ENCODE assay signal across 1 cellular context in the genomic region with DNA sequence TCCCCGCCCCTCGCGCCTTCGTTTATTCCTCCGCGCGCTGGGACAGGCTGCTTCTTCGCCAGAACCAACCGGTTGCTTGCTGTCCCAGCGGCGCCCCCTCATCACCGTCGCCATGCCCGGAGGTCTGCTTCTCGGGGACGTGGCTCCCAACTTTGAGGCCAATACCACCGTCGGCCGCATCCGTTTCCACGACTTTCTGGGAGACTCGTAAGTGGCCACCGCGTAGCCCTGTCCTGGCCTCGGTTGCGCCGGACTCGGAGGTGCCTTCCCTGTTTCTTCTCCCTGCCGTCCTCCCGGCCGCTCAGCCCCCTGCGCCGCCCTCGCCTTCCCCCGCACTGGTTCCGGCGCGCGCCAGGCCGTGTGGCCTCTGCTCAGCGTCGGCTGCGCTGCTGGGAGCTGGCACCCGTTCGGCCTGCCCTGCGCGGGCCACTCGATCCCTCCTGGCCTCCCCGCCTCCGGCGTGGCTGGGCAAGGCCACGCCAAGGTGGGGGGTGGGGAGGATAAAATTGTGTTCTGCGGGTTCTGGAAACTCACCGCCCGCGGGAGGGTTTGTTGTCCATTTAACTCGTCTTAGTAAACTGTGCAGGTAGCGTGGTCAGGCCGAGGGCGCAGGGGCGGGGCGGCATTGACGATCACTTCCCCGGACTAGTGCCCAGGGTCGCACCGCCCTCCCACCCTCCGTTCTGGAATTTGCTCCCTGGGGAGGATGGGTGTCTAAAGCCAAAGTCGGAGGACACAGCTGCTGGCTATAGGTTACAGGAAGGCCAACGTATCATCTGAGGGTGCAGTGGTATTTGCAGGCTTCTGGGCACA.
TF ChIP-seq lines count a peak whose summit lies in the region.

A gene with protein sequence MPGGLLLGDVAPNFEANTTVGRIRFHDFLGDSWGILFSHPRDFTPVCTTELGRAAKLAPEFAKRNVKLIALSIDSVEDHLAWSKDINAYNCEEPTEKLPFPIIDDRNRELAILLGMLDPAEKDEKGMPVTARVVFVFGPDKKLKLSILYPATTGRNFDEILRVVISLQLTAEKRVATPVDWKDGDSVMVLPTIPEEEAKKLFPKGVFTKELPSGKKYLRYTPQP (plus strand): TSS at position 50 of the 813 bp plus-strand sequence. CDS start 63 bp downstream, at position 113.

TF ChIP-seq in HEK293, 187 proteins besides CTCF, POLR2A, EP300 and RAD21 (continued from another document and continues in another):
- TF ChIP-seq, protein P1, sequence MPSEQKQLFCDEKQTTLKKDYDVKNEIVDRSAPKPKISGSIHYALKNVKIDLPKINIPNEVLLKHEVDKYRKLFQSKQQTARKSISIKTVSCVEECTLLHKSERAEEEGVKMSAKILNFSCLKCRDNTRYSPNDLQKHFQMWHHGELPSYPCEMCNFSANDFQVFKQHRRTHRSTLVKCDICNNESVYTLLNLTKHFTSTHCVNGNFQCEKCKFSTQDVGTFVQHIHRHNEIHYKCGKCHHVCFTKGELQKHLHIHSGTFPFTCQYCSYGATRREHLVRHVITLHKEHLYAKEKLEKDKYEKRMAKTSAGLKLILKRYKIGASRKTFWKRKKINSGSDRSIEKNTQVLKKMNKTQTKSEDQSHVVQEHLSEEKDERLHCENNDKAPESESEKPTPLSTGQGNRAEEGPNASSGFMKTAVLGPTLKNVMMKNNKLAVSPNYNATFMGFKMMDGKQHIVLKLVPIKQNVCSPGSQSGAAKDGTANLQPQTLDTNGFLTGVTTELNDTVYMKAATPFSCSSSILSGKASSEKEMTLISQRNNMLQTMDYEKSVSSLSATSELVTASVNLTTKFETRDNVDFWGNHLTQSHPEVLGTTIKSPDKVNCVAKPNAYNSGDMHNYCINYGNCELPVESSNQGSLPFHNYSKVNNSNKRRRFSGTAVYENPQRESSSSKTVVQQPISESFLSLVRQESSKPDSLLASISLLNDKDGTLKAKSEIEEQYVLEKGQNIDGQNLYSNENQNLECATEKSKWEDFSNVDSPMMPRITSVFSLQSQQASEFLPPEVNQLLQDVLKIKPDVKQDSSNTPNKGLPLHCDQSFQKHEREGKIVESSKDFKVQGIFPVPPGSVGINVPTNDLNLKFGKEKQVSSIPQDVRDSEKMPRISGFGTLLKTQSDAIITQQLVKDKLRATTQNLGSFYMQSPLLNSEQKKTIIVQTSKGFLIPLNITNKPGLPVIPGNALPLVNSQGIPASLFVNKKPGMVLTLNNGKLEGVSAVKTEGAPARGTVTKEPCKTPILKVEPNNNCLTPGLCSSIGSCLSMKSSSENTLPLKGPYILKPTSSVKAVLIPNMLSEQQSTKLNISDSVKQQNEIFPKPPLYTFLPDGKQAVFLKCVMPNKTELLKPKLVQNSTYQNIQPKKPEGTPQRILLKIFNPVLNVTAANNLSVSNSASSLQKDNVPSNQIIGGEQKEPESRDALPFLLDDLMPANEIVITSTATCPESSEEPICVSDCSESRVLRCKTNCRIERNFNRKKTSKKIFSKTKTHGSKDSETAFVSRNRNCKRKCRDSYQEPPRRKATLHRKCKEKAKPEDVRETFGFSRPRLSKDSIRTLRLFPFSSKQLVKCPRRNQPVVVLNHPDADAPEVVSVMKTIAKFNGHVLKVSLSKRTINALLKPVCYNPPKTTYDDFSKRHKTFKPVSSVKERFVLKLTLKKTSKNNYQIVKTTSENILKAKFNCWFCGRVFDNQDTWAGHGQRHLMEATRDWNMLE (tag by site-specific recombination; conservative IDR thresholded peaks at IDR 0.05; ENCODE audit: low read depth), result 0 out of 2 replicates have a peak, but pooled peaks have one; percentile 8
- TF ChIP-seq ZFHX2 (tag by site-specific recombination; conservative IDR thresholded peaks at IDR 0.05) (peak; percentile 96), ZFP37 (tag by site-specific recombination; IDR thresholded peaks at IDR 0.05) (peak; percentile 94; the same call in 1 of the 2 replicates), KLF16 (tag by site-specific recombination; IDR thresholded peaks at IDR 0.05) (peak; percentile 85), PRDM6 (tag by site-specific recombination; IDR thresholded peaks at IDR 0.05) (no peak), ZNF585B (tag by site-specific recombination; IDR thresholded peaks at IDR 0.05) (peak; percentile 25; the same call in 1 of the 2 replicates), ZNF707 (tag by site-specific recombination; IDR thresholded peaks at IDR 0.05) (no peak), ZIC2 (tag by site-specific recombination; IDR thresholded peaks at IDR 0.05) (peak; percentile 19; the same call in 1 of the 2 replicates), ZNF610 (tag by site-specific recombination; IDR thresholded peaks at IDR 0.05; ENCODE audit: borderline replicate concordance) (0 out of 2 replicates have a peak, but pooled peaks have one; percentile 42), ZNF791 (tag by site-specific recombination; IDR thresholded peaks at IDR 0.05) (no peak), SCRT2 (tag by site-specific recombination; IDR thresholded peaks at IDR 0.05) (peak; percentile 97), ZNF629 (tag by site-specific recombination; IDR thresholded peaks at IDR 0.05) (0 out of 2 replicates have a peak, but pooled peaks have one; percentile 30), SP2 (tag by site-specific recombination; IDR thresholded peaks at IDR 0.05) (peak; percentile 49), ZNF211 (tag by site-specific recombination; IDR thresholded peaks at IDR 0.05; ENCODE audit: low read depth) (no peak), ZNF660 (tag by site-specific recombination; IDR thresholded peaks at IDR 0.05) (no peak), ZNF501 (tag by site-specific recombination; IDR thresholded peaks at IDR 0.05) (peak; percentile 66), YY2 (tag by site-specific recombination; IDR thresholded peaks at IDR 0.05) (0 out of 2 replicates have a peak, but pooled peaks have one; percentile 52), ZFP69B (tag by site-specific recombination; IDR thresholded peaks at IDR 0.05) (peak; percentile 17; the same call in 1 of the 2 replicates), YY1 (tag by site-specific recombination; IDR thresholded peaks at IDR 0.05) (peak; percentile 60; the same call in 1 of the 2 replicates), ZNF513 (tag by site-specific recombination; IDR thresholded peaks at IDR 0.05) (no peak), PATZ1 (tag by site-specific recombination; IDR thresholded peaks at IDR 0.05) (peak; percentile 82), BCL11B (tag by site-specific recombination; IDR thresholded peaks at IDR 0.05; ENCODE audit: low read depth) (no peak; the same call in 1 of the 2 replicates), ZNF521 (tag by site-specific recombination; IDR thresholded peaks at IDR 0.05) (no peak), KLF10 (tag by site-specific recombination; IDR thresholded peaks at IDR 0.05) (peak; percentile 64; the same call in 1 of the 2 replicates)
- TF ChIP-seq, protein P2, sequence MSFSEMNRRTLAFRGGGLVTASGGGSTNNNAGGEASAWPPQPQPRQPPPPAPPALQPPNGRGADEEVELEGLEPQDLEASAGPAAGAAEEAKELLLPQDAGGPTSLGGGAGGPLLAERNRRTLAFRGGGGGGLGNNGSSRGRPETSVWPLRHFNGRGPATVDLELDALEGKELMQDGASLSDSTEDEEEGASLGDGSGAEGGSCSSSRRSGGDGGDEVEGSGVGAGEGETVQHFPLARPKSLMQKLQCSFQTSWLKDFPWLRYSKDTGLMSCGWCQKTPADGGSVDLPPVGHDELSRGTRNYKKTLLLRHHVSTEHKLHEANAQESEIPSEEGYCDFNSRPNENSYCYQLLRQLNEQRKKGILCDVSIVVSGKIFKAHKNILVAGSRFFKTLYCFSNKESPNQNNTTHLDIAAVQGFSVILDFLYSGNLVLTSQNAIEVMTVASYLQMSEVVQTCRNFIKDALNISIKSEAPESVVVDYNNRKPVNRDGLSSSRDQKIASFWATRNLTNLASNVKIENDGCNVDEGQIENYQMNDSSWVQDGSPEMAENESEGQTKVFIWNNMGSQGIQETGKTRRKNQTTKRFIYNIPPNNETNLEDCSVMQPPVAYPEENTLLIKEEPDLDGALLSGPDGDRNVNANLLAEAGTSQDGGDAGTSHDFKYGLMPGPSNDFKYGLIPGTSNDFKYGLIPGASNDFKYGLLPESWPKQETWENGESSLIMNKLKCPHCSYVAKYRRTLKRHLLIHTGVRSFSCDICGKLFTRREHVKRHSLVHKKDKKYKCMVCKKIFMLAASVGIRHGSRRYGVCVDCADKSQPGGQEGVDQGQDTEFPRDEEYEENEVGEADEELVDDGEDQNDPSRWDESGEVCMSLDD (tag by site-specific recombination; IDR thresholded peaks at IDR 0.05), result peak; percentile 43; the same call in 1 of the 2 replicates
- TF ChIP-seq, protein P3, sequence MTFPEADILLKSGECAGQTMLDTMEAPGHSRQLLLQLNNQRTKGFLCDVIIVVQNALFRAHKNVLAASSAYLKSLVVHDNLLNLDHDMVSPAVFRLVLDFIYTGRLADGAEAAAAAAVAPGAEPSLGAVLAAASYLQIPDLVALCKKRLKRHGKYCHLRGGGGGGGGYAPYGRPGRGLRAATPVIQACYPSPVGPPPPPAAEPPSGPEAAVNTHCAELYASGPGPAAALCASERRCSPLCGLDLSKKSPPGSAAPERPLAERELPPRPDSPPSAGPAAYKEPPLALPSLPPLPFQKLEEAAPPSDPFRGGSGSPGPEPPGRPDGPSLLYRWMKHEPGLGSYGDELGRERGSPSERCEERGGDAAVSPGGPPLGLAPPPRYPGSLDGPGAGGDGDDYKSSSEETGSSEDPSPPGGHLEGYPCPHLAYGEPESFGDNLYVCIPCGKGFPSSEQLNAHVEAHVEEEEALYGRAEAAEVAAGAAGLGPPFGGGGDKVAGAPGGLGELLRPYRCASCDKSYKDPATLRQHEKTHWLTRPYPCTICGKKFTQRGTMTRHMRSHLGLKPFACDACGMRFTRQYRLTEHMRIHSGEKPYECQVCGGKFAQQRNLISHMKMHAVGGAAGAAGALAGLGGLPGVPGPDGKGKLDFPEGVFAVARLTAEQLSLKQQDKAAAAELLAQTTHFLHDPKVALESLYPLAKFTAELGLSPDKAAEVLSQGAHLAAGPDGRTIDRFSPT (tag by site-specific recombination; IDR thresholded peaks at IDR 0.05), result 0 out of 2 replicates have a peak, but pooled peaks have one; percentile 55
- TF ChIP-seq, protein P4, sequence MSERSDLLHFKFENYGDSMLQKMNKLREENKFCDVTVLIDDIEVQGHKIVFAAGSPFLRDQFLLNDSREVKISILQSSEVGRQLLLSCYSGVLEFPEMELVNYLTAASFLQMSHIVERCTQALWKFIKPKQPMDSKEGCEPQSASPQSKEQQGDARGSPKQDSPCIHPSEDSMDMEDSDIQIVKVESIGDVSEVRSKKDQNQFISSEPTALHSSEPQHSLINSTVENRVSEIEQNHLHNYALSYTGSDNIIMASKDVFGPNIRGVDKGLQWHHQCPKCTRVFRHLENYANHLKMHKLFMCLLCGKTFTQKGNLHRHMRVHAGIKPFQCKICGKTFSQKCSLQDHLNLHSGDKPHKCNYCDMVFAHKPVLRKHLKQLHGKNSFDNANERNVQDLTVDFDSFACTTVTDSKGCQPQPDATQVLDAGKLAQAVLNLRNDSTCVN (tag by site-specific recombination; optimal IDR thresholded peaks at IDR 0.05), result peak; percentile 94
- TF ChIP-seq, protein P5, sequence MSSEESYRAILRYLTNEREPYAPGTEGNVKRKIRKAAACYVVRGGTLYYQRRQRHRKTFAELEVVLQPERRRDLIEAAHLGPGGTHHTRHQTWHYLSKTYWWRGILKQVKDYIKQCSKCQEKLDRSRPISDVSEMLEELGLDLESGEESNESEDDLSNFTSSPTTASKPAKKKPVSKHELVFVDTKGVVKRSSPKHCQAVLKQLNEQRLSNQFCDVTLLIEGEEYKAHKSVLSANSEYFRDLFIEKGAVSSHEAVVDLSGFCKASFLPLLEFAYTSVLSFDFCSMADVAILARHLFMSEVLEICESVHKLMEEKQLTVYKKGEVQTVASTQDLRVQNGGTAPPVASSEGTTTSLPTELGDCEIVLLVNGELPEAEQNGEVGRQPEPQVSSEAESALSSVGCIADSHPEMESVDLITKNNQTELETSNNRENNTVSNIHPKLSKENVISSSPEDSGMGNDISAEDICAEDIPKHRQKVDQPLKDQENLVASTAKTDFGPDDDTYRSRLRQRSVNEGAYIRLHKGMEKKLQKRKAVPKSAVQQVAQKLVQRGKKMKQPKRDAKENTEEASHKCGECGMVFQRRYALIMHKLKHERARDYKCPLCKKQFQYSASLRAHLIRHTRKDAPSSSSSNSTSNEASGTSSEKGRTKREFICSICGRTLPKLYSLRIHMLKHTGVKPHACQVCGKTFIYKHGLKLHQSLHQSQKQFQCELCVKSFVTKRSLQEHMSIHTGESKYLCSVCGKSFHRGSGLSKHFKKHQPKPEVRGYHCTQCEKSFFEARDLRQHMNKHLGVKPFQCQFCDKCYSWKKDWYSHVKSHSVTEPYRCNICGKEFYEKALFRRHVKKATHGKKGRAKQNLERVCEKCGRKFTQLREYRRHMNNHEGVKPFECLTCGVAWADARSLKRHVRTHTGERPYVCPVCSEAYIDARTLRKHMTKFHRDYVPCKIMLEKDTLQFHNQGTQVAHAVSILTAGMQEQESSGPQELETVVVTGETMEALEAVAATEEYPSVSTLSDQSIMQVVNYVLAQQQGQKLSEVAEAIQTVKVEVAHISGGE (tag by site-specific recombination; conservative IDR thresholded peaks at IDR 0.05; ENCODE audit: low read depth), result peak; percentile 66
